ENCODE assay signal across 1 cellular context in the genomic region with DNA sequence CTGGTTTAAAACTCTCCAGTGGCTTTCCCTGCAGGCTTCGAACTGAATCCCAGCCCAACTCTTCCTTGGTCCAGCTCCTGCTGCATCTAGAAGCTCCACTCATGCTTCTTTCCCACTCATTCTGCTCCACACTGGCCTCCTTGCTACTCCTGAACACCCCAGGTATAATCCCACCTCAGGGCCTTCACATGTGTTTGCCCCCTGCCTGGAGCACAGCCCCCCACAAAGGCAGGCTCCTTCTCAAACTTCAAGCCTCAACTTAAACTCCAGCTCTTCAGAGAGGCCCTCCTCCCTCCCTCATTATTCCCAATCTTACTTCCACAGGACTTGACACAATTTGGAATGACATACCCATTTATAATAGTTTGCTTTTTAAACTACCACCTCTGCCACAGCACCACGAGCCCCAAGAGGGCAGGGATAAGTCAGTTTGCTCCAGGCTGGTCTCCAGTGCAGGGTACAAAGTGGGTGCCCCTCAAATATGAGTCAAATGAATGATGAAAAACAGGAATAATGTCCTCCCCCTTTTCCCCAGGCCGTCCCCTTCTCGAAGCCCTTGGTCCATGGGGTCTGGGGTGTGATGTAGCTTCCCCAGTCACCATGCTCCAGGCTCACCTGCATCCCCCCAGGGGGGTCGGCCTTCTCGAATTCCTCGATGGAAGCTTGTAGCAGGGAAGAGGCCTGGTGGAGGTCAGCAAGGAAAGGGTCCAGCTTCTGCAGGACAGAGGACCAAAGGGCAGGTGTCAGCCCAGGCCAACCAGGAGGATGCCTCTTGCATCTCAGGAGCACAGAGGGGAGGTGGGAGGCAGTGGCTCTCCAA.
TF ChIP-seq lines count a peak whose summit lies in the region.

No MANE protein-coding gene starts in this region.

TF ChIP-seq in HepG2, 621 proteins besides CTCF, POLR2A, EP300 and RAD21:
- TF ChIP-seq, protein P1, sequence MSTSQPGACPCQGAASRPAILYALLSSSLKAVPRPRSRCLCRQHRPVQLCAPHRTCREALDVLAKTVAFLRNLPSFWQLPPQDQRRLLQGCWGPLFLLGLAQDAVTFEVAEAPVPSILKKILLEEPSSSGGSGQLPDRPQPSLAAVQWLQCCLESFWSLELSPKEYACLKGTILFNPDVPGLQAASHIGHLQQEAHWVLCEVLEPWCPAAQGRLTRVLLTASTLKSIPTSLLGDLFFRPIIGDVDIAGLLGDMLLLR (CRISPR knock-in tag; IDR thresholded peaks at IDR 0.05) = no peak
- TF ChIP-seq ZNF850 (CRISPR knock-in tag; conservative IDR thresholded peaks at IDR 0.05) (0 out of 2 replicates have a peak, but pooled peaks have one; percentile 42), NFYC (CRISPR knock-in tag; IDR thresholded peaks at IDR 0.05) (no peak), ZNF501 (CRISPR knock-in tag; IDR thresholded peaks at IDR 0.05) (peak; percentile 52; the same call in 1 of the 2 replicates), HNF4A (CRISPR knock-in tag; IDR thresholded peaks at IDR 0.05) (peak; percentile 3; the same call in 1 of the 2 replicates), ZFAT (CRISPR knock-in tag; conservative IDR thresholded peaks at IDR 0.05) (no peak), ZNF234 (CRISPR knock-in tag; conservative IDR thresholded peaks at IDR 0.05) (0 out of 2 replicates have a peak, but pooled peaks have one; percentile 28), SSRP1 (CRISPR knock-in tag; IDR thresholded peaks at IDR 0.05) (0 out of 2 replicates have a peak, but pooled peaks have one; percentile 8), ZFP37 (CRISPR knock-in tag; IDR thresholded peaks at IDR 0.05; ENCODE audit: borderline replicate concordance) (0 out of 2 replicates have a peak, but pooled peaks have one; percentile 17), CC2D1A (CRISPR knock-in tag; IDR thresholded peaks at IDR 0.05) (0 out of 2 replicates have a peak, but pooled peaks have one; percentile 27), NFIB (CRISPR knock-in tag; IDR thresholded peaks at IDR 0.05; ENCODE audit: borderline replicate concordance) (0 out of 2 replicates have a peak, but pooled peaks have one; percentile 62), KDM2A (CRISPR knock-in tag; IDR thresholded peaks at IDR 0.05; ENCODE audit: borderline replicate concordance, low read depth) (no peak), FOXO1 (CRISPR knock-in tag; IDR thresholded peaks at IDR 0.05) (0 out of 2 replicates have a peak, but pooled peaks have one; percentile 4), REXO4 (CRISPR knock-in tag; IDR thresholded peaks at IDR 0.05; ENCODE audit: borderline replicate concordance) (no peak), NFKB2 (CRISPR knock-in tag; IDR thresholded peaks at IDR 0.05; ENCODE audit: borderline replicate concordance) (0 out of 2 replicates have a peak, but pooled peaks have one; percentile 20), NCOR1 (IDR thresholded peaks at IDR 0.05; ENCODE audit: borderline replicate concordance, low read length) (no peak), ZNF333 (CRISPR knock-in tag; IDR thresholded peaks at IDR 0.05; ENCODE audit: borderline replicate concordance) (no peak), MBNL3 (CRISPR knock-in tag; conservative IDR thresholded peaks at IDR 0.05) (no peak)
- TF ChIP-seq, protein P2, sequence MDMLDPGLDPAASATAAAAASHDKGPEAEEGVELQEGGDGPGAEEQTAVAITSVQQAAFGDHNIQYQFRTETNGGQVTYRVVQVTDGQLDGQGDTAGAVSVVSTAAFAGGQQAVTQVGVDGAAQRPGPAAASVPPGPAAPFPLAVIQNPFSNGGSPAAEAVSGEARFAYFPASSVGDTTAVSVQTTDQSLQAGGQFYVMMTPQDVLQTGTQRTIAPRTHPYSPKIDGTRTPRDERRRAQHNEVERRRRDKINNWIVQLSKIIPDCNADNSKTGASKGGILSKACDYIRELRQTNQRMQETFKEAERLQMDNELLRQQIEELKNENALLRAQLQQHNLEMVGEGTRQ (IDR thresholded peaks at IDR 0.05; ENCODE audit: low read depth, low read length) = 0 out of 2 replicates have a peak, but pooled peaks have one; percentile 5
- TF ChIP-seq, protein P2 (CRISPR knock-in tag; IDR thresholded peaks at IDR 0.05; ENCODE audit: borderline replicate concordance) = no peak
- TF ChIP-seq, protein P3, sequence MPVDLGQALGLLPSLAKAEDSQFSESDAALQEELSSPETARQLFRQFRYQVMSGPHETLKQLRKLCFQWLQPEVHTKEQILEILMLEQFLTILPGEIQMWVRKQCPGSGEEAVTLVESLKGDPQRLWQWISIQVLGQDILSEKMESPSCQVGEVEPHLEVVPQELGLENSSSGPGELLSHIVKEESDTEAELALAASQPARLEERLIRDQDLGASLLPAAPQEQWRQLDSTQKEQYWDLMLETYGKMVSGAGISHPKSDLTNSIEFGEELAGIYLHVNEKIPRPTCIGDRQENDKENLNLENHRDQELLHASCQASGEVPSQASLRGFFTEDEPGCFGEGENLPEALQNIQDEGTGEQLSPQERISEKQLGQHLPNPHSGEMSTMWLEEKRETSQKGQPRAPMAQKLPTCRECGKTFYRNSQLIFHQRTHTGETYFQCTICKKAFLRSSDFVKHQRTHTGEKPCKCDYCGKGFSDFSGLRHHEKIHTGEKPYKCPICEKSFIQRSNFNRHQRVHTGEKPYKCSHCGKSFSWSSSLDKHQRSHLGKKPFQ (CRISPR knock-in tag; IDR thresholded peaks at IDR 0.05; ENCODE audit: insufficient replicate concordance) = no peak
- TF ChIP-seq, protein P4, sequence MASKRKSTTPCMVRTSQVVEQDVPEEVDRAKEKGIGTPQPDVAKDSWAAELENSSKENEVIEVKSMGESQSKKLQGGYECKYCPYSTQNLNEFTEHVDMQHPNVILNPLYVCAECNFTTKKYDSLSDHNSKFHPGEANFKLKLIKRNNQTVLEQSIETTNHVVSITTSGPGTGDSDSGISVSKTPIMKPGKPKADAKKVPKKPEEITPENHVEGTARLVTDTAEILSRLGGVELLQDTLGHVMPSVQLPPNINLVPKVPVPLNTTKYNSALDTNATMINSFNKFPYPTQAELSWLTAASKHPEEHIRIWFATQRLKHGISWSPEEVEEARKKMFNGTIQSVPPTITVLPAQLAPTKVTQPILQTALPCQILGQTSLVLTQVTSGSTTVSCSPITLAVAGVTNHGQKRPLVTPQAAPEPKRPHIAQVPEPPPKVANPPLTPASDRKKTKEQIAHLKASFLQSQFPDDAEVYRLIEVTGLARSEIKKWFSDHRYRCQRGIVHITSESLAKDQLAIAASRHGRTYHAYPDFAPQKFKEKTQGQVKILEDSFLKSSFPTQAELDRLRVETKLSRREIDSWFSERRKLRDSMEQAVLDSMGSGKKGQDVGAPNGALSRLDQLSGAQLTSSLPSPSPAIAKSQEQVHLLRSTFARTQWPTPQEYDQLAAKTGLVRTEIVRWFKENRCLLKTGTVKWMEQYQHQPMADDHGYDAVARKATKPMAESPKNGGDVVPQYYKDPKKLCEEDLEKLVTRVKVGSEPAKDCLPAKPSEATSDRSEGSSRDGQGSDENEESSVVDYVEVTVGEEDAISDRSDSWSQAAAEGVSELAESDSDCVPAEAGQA (IDR thresholded peaks at IDR 0.05; ENCODE audit: low read depth) = no peak
- TF ChIP-seq, protein P4 (CRISPR knock-in tag; IDR thresholded peaks at IDR 0.05; ENCODE audit: borderline replicate concordance) = no peak
- TF ChIP-seq, protein P5, sequence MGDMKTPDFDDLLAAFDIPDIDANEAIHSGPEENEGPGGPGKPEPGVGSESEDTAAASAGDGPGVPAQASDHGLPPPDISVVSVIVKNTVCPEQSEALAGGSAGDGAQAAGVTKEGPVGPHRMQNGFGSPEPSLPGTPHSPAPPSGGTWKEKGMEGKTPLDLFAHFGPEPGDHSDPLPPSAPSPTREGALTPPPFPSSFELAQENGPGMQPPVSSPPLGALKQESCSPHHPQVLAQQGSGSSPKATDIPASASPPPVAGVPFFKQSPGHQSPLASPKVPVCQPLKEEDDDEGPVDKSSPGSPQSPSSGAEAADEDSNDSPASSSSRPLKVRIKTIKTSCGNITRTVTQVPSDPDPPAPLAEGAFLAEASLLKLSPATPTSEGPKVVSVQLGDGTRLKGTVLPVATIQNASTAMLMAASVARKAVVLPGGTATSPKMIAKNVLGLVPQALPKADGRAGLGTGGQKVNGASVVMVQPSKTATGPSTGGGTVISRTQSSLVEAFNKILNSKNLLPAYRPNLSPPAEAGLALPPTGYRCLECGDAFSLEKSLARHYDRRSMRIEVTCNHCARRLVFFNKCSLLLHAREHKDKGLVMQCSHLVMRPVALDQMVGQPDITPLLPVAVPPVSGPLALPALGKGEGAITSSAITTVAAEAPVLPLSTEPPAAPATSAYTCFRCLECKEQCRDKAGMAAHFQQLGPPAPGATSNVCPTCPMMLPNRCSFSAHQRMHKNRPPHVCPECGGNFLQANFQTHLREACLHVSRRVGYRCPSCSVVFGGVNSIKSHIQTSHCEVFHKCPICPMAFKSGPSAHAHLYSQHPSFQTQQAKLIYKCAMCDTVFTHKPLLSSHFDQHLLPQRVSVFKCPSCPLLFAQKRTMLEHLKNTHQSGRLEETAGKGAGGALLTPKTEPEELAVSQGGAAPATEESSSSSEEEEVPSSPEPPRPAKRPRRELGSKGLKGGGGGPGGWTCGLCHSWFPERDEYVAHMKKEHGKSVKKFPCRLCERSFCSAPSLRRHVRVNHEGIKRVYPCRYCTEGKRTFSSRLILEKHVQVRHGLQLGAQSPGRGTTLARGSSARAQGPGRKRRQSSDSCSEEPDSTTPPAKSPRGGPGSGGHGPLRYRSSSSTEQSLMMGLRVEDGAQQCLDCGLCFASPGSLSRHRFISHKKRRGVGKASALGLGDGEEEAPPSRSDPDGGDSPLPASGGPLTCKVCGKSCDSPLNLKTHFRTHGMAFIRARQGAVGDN (CRISPR knock-in tag; IDR thresholded peaks at IDR 0.05) = peak; percentile 3; the same call in 1 of the 2 replicates
- TF ChIP-seq, protein P6, sequence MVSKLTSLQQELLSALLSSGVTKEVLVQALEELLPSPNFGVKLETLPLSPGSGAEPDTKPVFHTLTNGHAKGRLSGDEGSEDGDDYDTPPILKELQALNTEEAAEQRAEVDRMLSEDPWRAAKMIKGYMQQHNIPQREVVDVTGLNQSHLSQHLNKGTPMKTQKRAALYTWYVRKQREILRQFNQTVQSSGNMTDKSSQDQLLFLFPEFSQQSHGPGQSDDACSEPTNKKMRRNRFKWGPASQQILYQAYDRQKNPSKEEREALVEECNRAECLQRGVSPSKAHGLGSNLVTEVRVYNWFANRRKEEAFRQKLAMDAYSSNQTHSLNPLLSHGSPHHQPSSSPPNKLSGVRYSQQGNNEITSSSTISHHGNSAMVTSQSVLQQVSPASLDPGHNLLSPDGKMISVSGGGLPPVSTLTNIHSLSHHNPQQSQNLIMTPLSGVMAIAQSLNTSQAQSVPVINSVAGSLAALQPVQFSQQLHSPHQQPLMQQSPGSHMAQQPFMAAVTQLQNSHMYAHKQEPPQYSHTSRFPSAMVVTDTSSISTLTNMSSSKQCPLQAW (CRISPR knock-in tag; IDR thresholded peaks at IDR 0.05) = 0 out of 2 replicates have a peak, but pooled peaks have one; percentile 16
- TF ChIP-seq, protein P7, sequence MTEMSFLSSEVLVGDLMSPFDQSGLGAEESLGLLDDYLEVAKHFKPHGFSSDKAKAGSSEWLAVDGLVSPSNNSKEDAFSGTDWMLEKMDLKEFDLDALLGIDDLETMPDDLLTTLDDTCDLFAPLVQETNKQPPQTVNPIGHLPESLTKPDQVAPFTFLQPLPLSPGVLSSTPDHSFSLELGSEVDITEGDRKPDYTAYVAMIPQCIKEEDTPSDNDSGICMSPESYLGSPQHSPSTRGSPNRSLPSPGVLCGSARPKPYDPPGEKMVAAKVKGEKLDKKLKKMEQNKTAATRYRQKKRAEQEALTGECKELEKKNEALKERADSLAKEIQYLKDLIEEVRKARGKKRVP (CRISPR knock-in tag; IDR thresholded peaks at IDR 0.05) = no peak
- TF ChIP-seq, protein P8, sequence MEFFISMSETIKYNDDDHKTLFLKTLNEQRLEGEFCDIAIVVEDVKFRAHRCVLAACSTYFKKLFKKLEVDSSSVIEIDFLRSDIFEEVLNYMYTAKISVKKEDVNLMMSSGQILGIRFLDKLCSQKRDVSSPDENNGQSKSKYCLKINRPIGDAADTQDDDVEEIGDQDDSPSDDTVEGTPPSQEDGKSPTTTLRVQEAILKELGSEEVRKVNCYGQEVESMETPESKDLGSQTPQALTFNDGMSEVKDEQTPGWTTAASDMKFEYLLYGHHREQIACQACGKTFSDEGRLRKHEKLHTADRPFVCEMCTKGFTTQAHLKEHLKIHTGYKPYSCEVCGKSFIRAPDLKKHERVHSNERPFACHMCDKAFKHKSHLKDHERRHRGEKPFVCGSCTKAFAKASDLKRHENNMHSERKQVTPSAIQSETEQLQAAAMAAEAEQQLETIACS (CRISPR knock-in tag; IDR thresholded peaks at IDR 0.05) = no peak
TF ChIP-seq in HepG2: peak in this region for 13.
